In genomic region chr18:5237723-5238370, GRCh38 we compare ENCODE assay signal across 8 cellular contexts. TPM values are rescaled to one million over a fixed set of nuclear protein-coding genes. Genes with fewer than 3 reads are reported as not detected.
DNase-seq lines count a peak whose midpoint lies in the region; ATAC-seq lines count a peak whose summit lies in the region.

No MANE protein-coding gene starts in this region.

- peaks cover 3% of the 10 kb centered on the region for H3K4me1 ChIP-seq in ectodermal cell (ENCODE audit: control insufficient read depth, insufficient read depth, low read length)

- H3K36me3 Mint-ChIP-seq in activated CD8-positive, alpha-beta T cell treated with anti-CD3 and anti-CD28 coated beads, Interleukin-2, amount 10 ng/mL, durations not matched to agents 7 days and 5 days (ENCODE audit: low read depth) = peaks cover 32% of the 10 kb centered on the region

- ATAC-seq in GM19043 (IDR thresholded peaks at IDR 0.05; ENCODE audit: low read depth, unreplicated experiment) (peak; percentile 88), HG03378 (IDR thresholded peaks at IDR 0.05; ENCODE audit: unreplicated experiment) (peak; percentile 91)
- peak; percentile 93 for ATAC-seq in activated CD8-positive, alpha-beta T cell treated with anti-CD3 and anti-CD28 coated beads, Interleukin-2, amount 10 ng/mL, durations not matched to agents 7 days and 5 days

- WGBS in ectodermal cell, 2 experiments = 0% methylated on average over 71 of the region's 71 CpGs

- H3K36me3 ChIP-seq in ectodermal cell (ENCODE audit: control insufficient read depth, insufficient read depth, low read length) = no peaks in the 10 kb centered on the region

- H3K27me3 ChIP-seq in ectodermal cell (ENCODE audit: control insufficient read depth, insufficient read depth, low read length, poor library complexity, severe bottlenecking) = no peaks in the 10 kb centered on the region

- H3K4me1 Mint-ChIP-seq in activated CD8-positive, alpha-beta T cell treated with anti-CD3 and anti-CD28 coated beads, Interleukin-2, amount 10 ng/mL, durations not matched to agents 7 days and 5 days (ENCODE audit: low read depth) = peaks cover 36% of the 10 kb centered on the region

- POLR2A ChIA-PET in activated CD8-positive, alpha-beta T cell treated with anti-CD3 and anti-CD28 coated beads, Interleukin-2, amount 10 ng/mL, durations not matched to agents 7 days and 5 days (lab: Charles Lee) = interaction anchor here (0.6 to 6.6 kb wide), 15 partner anchors 11 to 1644 kb away, joined by 3 to 176 read pairs (median 3); partner anchors contain the start of gene ZBTB14

- CTCF ChIA-PET in activated CD8-positive, alpha-beta T cell treated with anti-CD3 and anti-CD28 coated beads, Interleukin-2, amount 10 ng/mL, durations not matched to agents 7 days and 5 days (lab: Charles Lee) = interaction anchor here (0.6 to 4.5 kb wide), 6 partner anchors 12 to 165 kb away, joined by 3 to 40 read pairs (median 4); partner anchors contain the start of gene ZBTB14

- H3K4me3 Mint-ChIP-seq in activated CD8-positive, alpha-beta T cell treated with anti-CD3 and anti-CD28 coated beads, Interleukin-2, amount 10 ng/mL, durations not matched to agents 7 days and 5 days = peak overlapping the region; percentile 93

- H3K9me3 ChIP-seq in ectodermal cell (ENCODE audit: control insufficient read depth, low read length) = no peaks in the 10 kb centered on the region

- H3K4me3 ChIP-seq in ectodermal cell (ENCODE audit: insufficient read depth, low read depth, low read length) = peak overlapping the region; percentile 76

- H3K9me3 Mint-ChIP-seq in activated CD8-positive, alpha-beta T cell treated with anti-CD3 and anti-CD28 coated beads, Interleukin-2, amount 10 ng/mL, durations not matched to agents 7 days and 5 days (ENCODE audit: insufficient read depth) = no peaks in the 10 kb centered on the region

- peak overlapping the region; percentile 97 for H3K27ac ChIP-seq in ectodermal cell (ENCODE audit: insufficient read depth, low read depth, low read length, poor library complexity, severe bottlenecking)

- peak overlapping the region; percentile 99 for H3K27ac Mint-ChIP-seq in activated CD8-positive, alpha-beta T cell treated with anti-CD3 and anti-CD28 coated beads, Interleukin-2, amount 10 ng/mL, durations not matched to agents 7 days and 5 days

- H3K27me3 Mint-ChIP-seq in activated CD8-positive, alpha-beta T cell treated with anti-CD3 and anti-CD28 coated beads, Interleukin-2, amount 10 ng/mL, durations not matched to agents 7 days and 5 days (ENCODE audit: low read depth) = no peaks in the 10 kb centered on the region

- DNase-seq in C1 segment of cervical spinal cord (lab: John Stamatoyannopoulos, UW) (peak; percentile 78 to 99 (median 94)), NCI-H69 (lab: John Stamatoyannopoulos, UW) (peak; percentile 98), lung microvascular endothelial cell (ENCODE audit: low read depth in 2 of 2) (peak; percentile 92 to 95)
- DNase-seq in activated CD8-positive, alpha-beta T cell treated with anti-CD3 and anti-CD28 coated beads, Interleukin-2, amount 10 ng/mL, durations not matched to agents 7 days and 5 days = peak; percentile 88
- DNase-seq in stimulated activated CD4-positive, alpha-beta T cell treated with anti-CD3 and anti-CD28 coated beads, TNF-alpha, amount 100 ng/mL, for 24 hours (ENCODE audit: low read depth in 3 of 3) = peak; percentile 73 to 81 (median 78)

RNA-seq across cellular contexts. Expression of gene AKAIN1, which starts 40.8 kb away (rescaled TPM):
- total RNA-seq in activated CD8-positive, alpha-beta T cell treated with anti-CD3 and anti-CD28 coated beads, Interleukin-2, amount 10 ng/mL, durations not matched to agents 7 days and 5 days = not detected
- polyA plus RNA-seq in ectodermal cell (2013, experiment 1 of 4) = not detected
- not detected for polyA plus RNA-seq in ectodermal cell (2013, experiment 2 of 4)
- not detected for polyA plus RNA-seq in ectodermal cell (2013, experiment 3 of 4)
- not detected for polyA plus RNA-seq in ectodermal cell (2013, experiment 4 of 4)
- total RNA-seq in lung microvascular endothelial cell = not detected in 2 replicates

RNA-seq across cellular contexts. Expression of gene ZBTB14, which starts 57.7 kb away (rescaled TPM):
- total RNA-seq in activated CD8-positive, alpha-beta T cell treated with anti-CD3 and anti-CD28 coated beads, Interleukin-2, amount 10 ng/mL, durations not matched to agents 7 days and 5 days = 10 to 100 TPM; 22.9 to 24.2 TPM
- polyA plus RNA-seq in ectodermal cell (2013, experiment 1 of 4) = 17.3 TPM
- polyA plus RNA-seq in ectodermal cell (2013, experiment 2 of 4) = 19.8 TPM
- polyA plus RNA-seq in ectodermal cell (2013, experiment 3 of 4) = 13.5 TPM
- 14.3 TPM for polyA plus RNA-seq in ectodermal cell (2013, experiment 4 of 4)
- 7.8 and 11.3 TPM in 2 replicates for total RNA-seq in lung microvascular endothelial cell

Comparison
In these comparisons a context has a peak if more than half of its experiments do, and no peak if none do; other contexts are left out.
1. Peak in every context shown above with its lines: DNase-seq, ATAC-seq, H3K4me3 ChIP-seq and H3K27ac ChIP-seq.